ENCODE assay signal across 24 cellular contexts in the genomic region with DNA sequence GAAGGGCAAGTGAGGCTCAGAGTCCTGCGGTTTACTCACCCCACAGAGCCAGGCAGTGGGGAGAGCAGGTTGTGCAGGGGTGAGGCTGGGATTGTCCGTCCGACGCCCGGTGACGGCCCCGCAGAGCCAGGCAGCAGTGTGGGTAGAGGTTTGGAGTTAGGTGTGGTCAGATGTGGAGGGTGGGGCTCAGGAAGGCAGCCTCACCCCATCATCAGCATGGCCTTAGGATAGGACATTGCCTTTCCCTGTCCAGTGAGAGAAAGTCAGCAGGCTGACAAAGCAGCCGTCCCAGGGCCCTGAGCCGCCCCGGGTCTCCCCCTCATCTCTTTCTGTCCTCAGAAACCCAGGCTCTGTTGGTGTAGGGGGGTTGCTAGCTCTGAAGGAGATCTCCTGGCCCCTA.
DNase-seq lines count a peak whose midpoint lies in the region; ATAC-seq and TF ChIP-seq lines count a peak whose summit lies in the region.
"Had no signal": no experiment of that assay in that cellular context is flagged by ENCODE, and none has a peak within 500 bp of the region (broad histone marks: within the 10 kb centered on the region; RNA-seq: fewer than 3 reads in every experiment).

No MANE protein-coding gene starts in this region.

- no peak for TF ChIP-seq POLR2A in gastrocnemius medialis (IDR thresholded peaks at IDR 0.05)

- H2BK15ac ChIP-seq in H9 (ENCODE audit: low read depth, low read length): no peak overlapping the region

- WGBS in endodermal cell (ENCODE audit: insufficient coverage in 1 of 2, insufficient read length in 1 of 2), 2 experiments: 91 to 98% methylated on average over 6 to 10 of the region's 10 CpGs
- no CpG with 5 or more reads among the region's 10 CpGs for WGBS in H9 (ENCODE audit: extremely low coverage, insufficient read length, low lambda C conversion rate)

- no peak overlapping the region for H3K23ac ChIP-seq in H9 (ENCODE audit: insufficient read length, low read depth, low read length)

- no peak overlapping the region for H3K14ac ChIP-seq in H9 (ENCODE audit: insufficient read depth, low read length)

- no peak overlapping the region for H3K4me2 ChIP-seq in H9 (ENCODE audit: insufficient read depth, insufficient read length, low read length)
- H3K4me2 ChIP-seq: BLaER1, PC-9 had no signal

- intact Hi-C loops in gastrocnemius medialis (cut with DNase I; ENCODE audit: low total_unique reads): no loop called here

- H3K79me2 ChIP-seq in H9 (ENCODE audit: insufficient read depth, low read length): no peaks in the 10 kb centered on the region

- no peak overlapping the region for H3K4ac ChIP-seq in H9 (ENCODE audit: low read depth, low read length)

- H3K36me3 ChIP-seq in endodermal cell (ENCODE audit: control insufficient read depth, insufficient read depth, low read length): no peaks in the 10 kb centered on the region
- no peaks in the 10 kb centered on the region for H3K36me3 ChIP-seq in gastrocnemius medialis
- H3K36me3 ChIP-seq: BLaER1 had no signal

- H3K36me3 Mint-ChIP-seq in endodermal cell (ENCODE audit: low read depth): no peaks in the 10 kb centered on the region
- no peaks in the 10 kb centered on the region for H3K36me3 Mint-ChIP-seq in mesothelial cell of epicardium
- H3K36me3 Mint-ChIP-seq in type B pancreatic cell: no peaks in the 10 kb centered on the region
- peaks cover 7 to 15% (median 8%) of the 10 kb centered on the region in 3 experiments for H3K36me3 Mint-ChIP-seq in H9 (ENCODE audit: insufficient read depth in 1 of 3, low read depth in 3 of 3)
- H3K36me3 Mint-ChIP-seq: IgD-negative memory B cell had no signal

- H3K27me3 ChIP-seq in endodermal cell (ENCODE audit: control insufficient read depth, insufficient read depth, low read length, poor library complexity, severe bottlenecking) (no peaks in the 10 kb centered on the region), gastrocnemius medialis (peaks cover 0 to 5% (median 0%) of the 10 kb centered on the region in 3 donors), H9 (ENCODE audit: insufficient read depth, low read length) (no peaks in the 10 kb centered on the region)
- H3K27me3 ChIP-seq: BLaER1 had no signal

- no peak overlapping the region for H4K8ac ChIP-seq in H9 (replicated peaks; ENCODE audit: insufficient read length, low read depth, low read length)

- no peaks in the 10 kb centered on the region for H3K9me3 ChIP-seq in endodermal cell (ENCODE audit: control insufficient read depth, low read length)
- H3K9me3 ChIP-seq in gastrocnemius medialis: no peaks in the 10 kb centered on the region
- H3K9me3 ChIP-seq in H9 (ENCODE audit: control insufficient read depth, low read depth, low read length): no peaks in the 10 kb centered on the region
- H3K9me3 ChIP-seq: BLaER1, Caco-2 had no signal

- no peaks in the 10 kb centered on the region for H4K20me1 ChIP-seq in H9 (ENCODE audit: control insufficient read depth, insufficient read depth, insufficient read length)
- H4K20me1 ChIP-seq: BLaER1 had no signal

- H2BK12ac ChIP-seq in H9 (ENCODE audit: insufficient read length, low read depth, low read length): no peak overlapping the region

- no peak overlapping the region for H2BK5ac ChIP-seq in H9 (ENCODE audit: insufficient read length, low read length)

- no peak for ATAC-seq in gastrocnemius medialis

- H2AK5ac ChIP-seq in H9 (ENCODE audit: insufficient read length, low read length): no peak overlapping the region

- no peak overlapping the region for H3T11ph ChIP-seq in H9 (ENCODE audit: low read length)

- H3K9ac ChIP-seq in endodermal cell (ENCODE audit: extremely low read depth, low read length, poor library complexity, severe bottlenecking) (no peak overlapping the region), H9 (ENCODE audit: extremely low read depth, insufficient read length, low read length) (no peak overlapping the region)
- H3K9ac ChIP-seq: BLaER1 had no signal

- H3K79me1 ChIP-seq in H9 (ENCODE audit: insufficient read depth, low read depth, low read length, poor library complexity, severe bottlenecking): no peaks in the 10 kb centered on the region

- H4K5ac ChIP-seq in H9 (ENCODE audit: insufficient read length, low read depth, low read length): no peak overlapping the region

- H3K56ac ChIP-seq in H9 (ENCODE audit: insufficient read length, low read depth, low read length): no peak overlapping the region

- peak; percentile 38 for DNase-seq in activated CD8-positive, alpha-beta memory T cell treated with anti-CD3 and anti-CD28 coated beads, Interleukin-2, amount 50 U/mL, for 48 hours
- no peak for DNase-seq in activated CD8-positive, alpha-beta memory T cell treated with anti-CD3 and anti-CD28 coated beads for 24 hours
- DNase-seq in endodermal cell (peak; percentile 26), mesothelial cell of epicardium (ENCODE audit: low spot score in 2 of 2, unreplicated experiment in 2 of 2) (peak; percentile 6 to 25), type B pancreatic cell (ENCODE audit: extremely low spot score, unreplicated experiment) (peak; percentile 64), gastrocnemius medialis (no peak), H9 (no peak), COR-L47 (lab: John Stamatoyannopoulos, UW) (no peak)
- DNase-seq: ACHN, DMS 273 treated with DMSO at 0.1 percent for 48 hours, DMS79 treated with DMSO at 0.1 percent for 48 hours, MV-4-11, NCI-H1105 treated with DMSO at 0.1 percent for 48 hours, NCI-H2029 treated with DMSO at 0.1 percent for 48 hours, NCI-H226, NCI-H510A treated with DMSO at 0.1 percent for 48 hours, NCI-H748 treated with DMSO at 0.1 percent for 48 hours, PC-9 had no signal

- peaks cover 15% of the 10 kb centered on the region for H3K9me3 Mint-ChIP-seq in endodermal cell
- no peaks in the 10 kb centered on the region for H3K9me3 Mint-ChIP-seq in mesothelial cell of epicardium
- H3K9me3 Mint-ChIP-seq in type B pancreatic cell: no peaks in the 10 kb centered on the region
- H3K9me3 Mint-ChIP-seq in H9: peaks cover 9 to 18% of the 10 kb centered on the region in 2 experiments
- H3K9me3 Mint-ChIP-seq: CD4-positive, alpha-beta T cell; IgD-negative memory B cell had no signal

- H3K4me3 Mint-ChIP-seq in endodermal cell: no peak overlapping the region
- H3K4me3 Mint-ChIP-seq in mesothelial cell of epicardium: no peak overlapping the region
- H3K4me3 Mint-ChIP-seq in type B pancreatic cell: no peak overlapping the region
- no peak overlapping the region for H3K4me3 Mint-ChIP-seq in H9
- H3K4me3 Mint-ChIP-seq: CD4-positive, alpha-beta T cell; IgD-negative memory B cell had no signal

- in situ Hi-C loops in gastrocnemius medialis (cut with MboI; ENCODE audit: low sequenced_read_pairs in 4 of 4): no loop called here

- H3K18ac ChIP-seq in H9 (ENCODE audit: insufficient read length, low read depth, low read length): no peak overlapping the region

- H3K4me1 ChIP-seq in endodermal cell (ENCODE audit: control insufficient read depth, insufficient read depth, low read length) (no peaks in the 10 kb centered on the region), gastrocnemius medialis (peaks cover 0 to 6% of the 10 kb centered on the region in 2 donors), H9 (ENCODE audit: insufficient read depth, low read length) (no peaks in the 10 kb centered on the region)
- H3K4me1 ChIP-seq: BLaER1 had no signal

- no peak overlapping the region for H2BK20ac ChIP-seq in H9 (ENCODE audit: low read depth, low read length, poor library complexity, severe bottlenecking)

- no peak overlapping the region for H2BK120ac ChIP-seq in H9 (ENCODE audit: low read depth, low read length, poor library complexity, severe bottlenecking)

- peaks cover 1% of the 10 kb centered on the region for H3K27me3 Mint-ChIP-seq in endodermal cell (ENCODE audit: insufficient read depth)
- no peaks in the 10 kb centered on the region for H3K27me3 Mint-ChIP-seq in mesothelial cell of epicardium (ENCODE audit: low read depth)
- no peaks in the 10 kb centered on the region for H3K27me3 Mint-ChIP-seq in type B pancreatic cell
- H3K27me3 Mint-ChIP-seq in H9 (ENCODE audit: low read depth): peaks cover 16% of the 10 kb centered on the region
- H3K27me3 Mint-ChIP-seq: CD4-positive, alpha-beta T cell had no signal

- H3K27ac ChIP-seq in endodermal cell (ENCODE audit: low read depth, low read length): no peak overlapping the region
- no peak overlapping the region for H3K27ac ChIP-seq in gastrocnemius medialis
- no peak overlapping the region for H3K27ac ChIP-seq in H9 (ENCODE audit: insufficient read length, low read depth, low read length)
- H3K27ac ChIP-seq: 22Rv1, BLaER1, PC-9, RWPE1 had no signal

- no peak overlapping the region for H3K4me3 ChIP-seq in endodermal cell (ENCODE audit: low read length)
- no peak overlapping the region for H3K4me3 ChIP-seq in gastrocnemius medialis
- H3K4me3 ChIP-seq: BLaER1, PC-9 had no signal

- no peak overlapping the region for H2AFZ ChIP-seq in H9 (ENCODE audit: low read length)
- H2AFZ ChIP-seq: PC-9 had no signal

- H3K4me1 Mint-ChIP-seq in endodermal cell (no peaks in the 10 kb centered on the region), mesothelial cell of epicardium (no peaks in the 10 kb centered on the region), type B pancreatic cell (ENCODE audit: unreplicated experiment) (no peaks in the 10 kb centered on the region), H9 (peaks cover 5% of the 10 kb centered on the region in 2 experiments; a peak in 2 of 4 replicates)
- H3K4me1 Mint-ChIP-seq: IgD-negative memory B cell had no signal

- H3K23me2 ChIP-seq in H9 (ENCODE audit: insufficient read length, low read depth, low read length, poor library complexity, severe bottlenecking): peaks cover 3% of the 10 kb centered on the region

- H3K27ac Mint-ChIP-seq in endodermal cell: no peak overlapping the region
- no peak overlapping the region for H3K27ac Mint-ChIP-seq in mesothelial cell of epicardium
- no peak overlapping the region for H3K27ac Mint-ChIP-seq in type B pancreatic cell
- H3K27ac Mint-ChIP-seq in H9: no peak overlapping the region; a peak in 1 of 7 replicates
- H3K27ac Mint-ChIP-seq: CD4-positive, alpha-beta T cell; IgD-negative memory B cell had no signal

- no peak for TF ChIP-seq CTCF in endodermal cell (conservative IDR thresholded peaks at IDR 0.05)
- TF ChIP-seq CTCF in mesothelial cell of epicardium (IDR thresholded peaks at IDR 0.05; ENCODE audit: unreplicated experiment): no peak
- TF ChIP-seq CTCF in type B pancreatic cell (conservative IDR thresholded peaks at IDR 0.05): no peak
- no peak for TF ChIP-seq CTCF in gastrocnemius medialis (IDR thresholded peaks at IDR 0.05 in 4 of 5, conservative IDR thresholded peaks at IDR 0.05 in 1 of 5)
- no peak for TF ChIP-seq CTCF in H9 (conservative IDR thresholded peaks at IDR 0.05)

- no peak overlapping the region for H4K91ac ChIP-seq in H9 (ENCODE audit: insufficient read length, low read depth, low read length)

Comparison
In these comparisons a context has a peak if more than half of its experiments do, and no peak if none do; other contexts are left out.
1. DNase-seq: peak in activated CD8-positive, alpha-beta memory T cell treated with anti-CD3 and anti-CD28 coated beads, Interleukin-2, amount 50 U/mL, for 48 hours (single experiment), endodermal cell (single experiment), mesothelial cell of epicardium (2 of 2) and type B pancreatic cell (single experiment); none in activated CD8-positive, alpha-beta memory T cell treated with anti-CD3 and anti-CD28 coated beads for 24 hours (single experiment), gastrocnemius medialis (0 of 2), H9 (single experiment) and COR-L47 (single experiment).